In the genomic region with DNA sequence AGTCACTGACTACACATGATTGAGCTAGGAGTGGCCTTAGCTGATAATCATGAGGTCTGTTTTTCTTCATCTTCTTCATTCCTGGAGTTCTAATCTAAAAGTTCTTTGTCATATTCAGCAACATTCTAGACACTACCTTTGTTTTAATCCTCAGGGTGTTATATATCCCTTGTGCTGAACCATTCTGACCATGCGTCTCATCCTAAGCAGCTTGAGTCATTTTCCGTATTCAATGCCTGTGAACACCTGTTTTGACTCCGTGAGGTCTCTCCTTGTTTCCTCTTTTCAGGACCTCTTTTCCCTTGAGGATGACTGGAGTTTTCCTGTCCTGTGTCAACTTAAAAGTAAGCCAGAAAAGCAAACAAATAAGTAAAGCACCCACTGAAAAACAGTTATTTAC, we compare ENCODE assay signal across 1 cellular context.
A peak's percentile ranks its signal among the peaks of the same experiment; 100 is the strongest.
TF ChIP-seq lines count a peak whose summit lies in the region.

No MANE protein-coding gene starts in this region.

TF ChIP-seq in endothelial cell of umbilical vein, 7 proteins besides CTCF, POLR2A, EP300 and RAD21:
- TF ChIP-seq FOS (IDR thresholded peaks at IDR 0.05; ENCODE audit: borderline replicate concordance, insufficient read depth, low read length), result peak; percentile 18
- TF ChIP-seq, protein P1, sequence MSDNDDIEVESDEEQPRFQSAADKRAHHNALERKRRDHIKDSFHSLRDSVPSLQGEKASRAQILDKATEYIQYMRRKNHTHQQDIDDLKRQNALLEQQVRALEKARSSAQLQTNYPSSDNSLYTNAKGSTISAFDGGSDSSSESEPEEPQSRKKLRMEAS (IDR thresholded peaks at IDR 0.05; ENCODE audit: insufficient read depth, insufficient read length), result no peak
